ENCODE assay signal across 8 cellular contexts in the genomic region with DNA sequence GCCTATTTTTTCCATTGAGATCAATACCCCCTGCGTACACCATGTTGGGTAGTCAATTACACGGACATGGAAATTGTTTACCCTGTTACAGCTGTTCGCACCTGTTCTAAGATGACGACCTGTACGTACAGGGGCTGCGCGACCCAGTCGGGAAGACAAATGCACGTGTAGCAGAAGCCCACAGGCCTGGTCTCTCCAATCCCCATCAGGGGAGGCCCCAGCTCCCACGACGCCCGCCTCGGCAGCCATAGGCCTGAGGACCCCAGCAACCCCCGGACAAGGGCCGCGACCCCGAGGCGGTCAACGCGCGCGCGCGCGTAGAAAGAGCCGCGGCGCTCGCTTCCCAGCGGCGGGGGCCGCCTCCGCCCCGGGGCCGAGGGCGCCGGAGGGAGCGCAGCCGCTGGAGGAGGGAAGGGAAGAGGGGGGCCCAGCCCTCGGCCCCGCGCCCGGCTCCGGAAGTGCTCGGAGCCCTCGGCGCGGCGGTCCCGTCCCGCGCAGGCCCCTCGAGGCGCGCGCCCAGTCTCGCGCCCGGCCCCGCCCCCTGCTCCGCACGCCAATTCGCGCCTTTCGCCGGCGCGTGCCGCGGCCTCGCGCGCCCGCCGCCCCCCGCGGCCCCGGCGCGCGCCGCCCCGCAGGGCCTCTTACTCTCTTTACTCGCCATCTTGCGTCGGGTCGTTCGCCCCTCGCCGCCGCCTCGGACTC. TPM values are rescaled to one million over a fixed set of nuclear protein-coding genes. Genes with fewer than 3 reads are reported as not detected.
DNase-seq lines count a peak whose midpoint lies in the region; TF ChIP-seq lines count a peak whose summit lies in the region.

No MANE protein-coding gene starts in this region.

- peaks cover 15% of the 10 kb centered on the region for H3K36me3 ChIP-seq in mesodermal cell (ENCODE audit: control insufficient read depth, insufficient read depth, low read length)

- peak overlapping the region; percentile 96 for H3K27ac ChIP-seq in mesodermal cell (ENCODE audit: low read depth, low read length, severe bottlenecking)
- H3K27ac ChIP-seq in substantia nigra (ENCODE audit: low read depth, low read length, poor library complexity, severe bottlenecking), result peak overlapping the region; percentile 55

- peaks cover 13% of the 10 kb centered on the region for H3K4me1 ChIP-seq in mesodermal cell (ENCODE audit: control insufficient read depth, insufficient read depth, low read length, poor library complexity, severe bottlenecking)

- peak; percentile 84 for DNase-seq in DMS 273 (lab: John Stamatoyannopoulos, UW; ENCODE audit: unreplicated experiment)
- DNase-seq in DMS 273 treated with DMSO at 0.1 percent for 48 hours (lab: John Stamatoyannopoulos, UW), result no peak
- no peak for DNase-seq in HFF-Myc (ENCODE audit: extremely low read depth, low read depth)
- DNase-seq in NCI-H1092 treated with DMSO at 0.1 percent for 48 hours (lab: John Stamatoyannopoulos, UW), result peak; percentile 36
- DNase-seq in activated CD4-positive, alpha-beta T cell treated with anti-CD3 and anti-CD28 coated beads for 1 hour, result peak; percentile 21
- peak; percentile 2 for DNase-seq in effector CD8-positive, alpha-beta T cell (lab: John Stamatoyannopoulos, UW)
- DNase-seq in substantia nigra (lab: John Stamatoyannopoulos, UW), result peak in 21 of 49 donors; percentile 2 to 61 (median 22)

- H3K9me3 ChIP-seq in mesodermal cell (ENCODE audit: control insufficient read depth, low read length), result no peaks in the 10 kb centered on the region

- TF ChIP-seq CTCF in HFF-Myc (IDR thresholded peaks at IDR 0.05; ENCODE audit: low read depth, low read length, missing control alignments), result no peak

- H3K4me3 ChIP-seq in HFF-Myc (replicated peaks; ENCODE audit: low read depth, low read length), result peak overlapping the region; percentile 64
- H3K4me3 ChIP-seq in mesodermal cell (ENCODE audit: extremely low read depth, insufficient read depth, low read length, poor library complexity, severe bottlenecking), result peak overlapping the region; percentile 56

- 0% methylated on average over 5 to 6 of the region's 92 CpGs for WGBS in mesodermal cell (ENCODE audit: insufficient coverage in 2 of 2), 2 experiments

RNA-seq across cellular contexts. Expression of a gene that starts 0.6 kb away (rescaled TPM):
- 95.1 TPM for polyA plus RNA-seq in mesodermal cell (2013, experiment 1 of 2)
- polyA plus RNA-seq in mesodermal cell (2013, experiment 2 of 2), result 102 TPM

Comparison
In these comparisons a context has a peak if more than half of its experiments do, and no peak if none do; other contexts are left out.
1. DNase-seq: peak in DMS 273 (single experiment), NCI-H1092 treated with DMSO at 0.1 percent for 48 hours (single experiment), activated CD4-positive, alpha-beta T cell treated with anti-CD3 and anti-CD28 coated beads for 1 hour (single experiment) and effector CD8-positive, alpha-beta T cell (single experiment); none in DMS 273 treated with DMSO at 0.1 percent for 48 hours (single experiment) and HFF-Myc (single experiment).